Comparison of ENCODE assay signal across 1 cellular context in genomic region chr2:80086831-80087230, GRCh38.
TF ChIP-seq lines count a peak whose summit lies in the region.

No MANE protein-coding gene starts in this region.

TF ChIP-seq in K562, 482 proteins besides CTCF, POLR2A, EP300 and RAD21 (continued from another document):
- TF ChIP-seq ATF3 (IDR thresholded peaks at IDR 0.05) (peak; percentile 22; the same call in 1 of the 2 replicates), ATF3 (CRISPR knock-in tag; conservative IDR thresholded peaks at IDR 0.05) (no peak), HNRNPH1 (optimal IDR thresholded peaks at IDR 0.05; ENCODE audit: low read depth, low read length) (no peak), ZNF592 (IDR thresholded peaks at IDR 0.05) (peak; percentile 76), L3MBTL2 (IDR thresholded peaks at IDR 0.05) (0 out of 2 replicates have a peak, but pooled peaks have one; percentile 12), BACH1 (tag; IDR thresholded peaks at IDR 0.05) (peak; percentile 30; the same call in 1 of the 2 replicates), SP2 (IDR thresholded peaks at IDR 0.05; ENCODE audit: extremely low read depth, low read depth, low read length, poor library complexity, severe bottlenecking) (no peak), MAFK (IDR thresholded peaks at IDR 0.05; ENCODE audit: low read length) (peak; percentile 73; the same call in 1 of the 2 replicates), SOX6 (IDR thresholded peaks at IDR 0.05) (peak; percentile 56; the same call in 1 of the 2 replicates)
